Comparison of ENCODE assay signal across 8 cellular contexts in genomic region chr9:129109952-129110739, GRCh38. TPM values are rescaled to one million over a fixed set of nuclear protein-coding genes. Genes with fewer than 3 reads are reported as not detected.
DNase-seq lines count a peak whose midpoint lies in the region; TF ChIP-seq lines count a peak whose summit lies in the region.

No MANE protein-coding gene starts in this region.

- no peak for TF ChIP-seq CTCF in GM20000 (IDR thresholded peaks at IDR 0.05; ENCODE audit: extremely low read depth, missing control alignments)

- peak; percentile 6 for DNase-seq in stimulated activated CD4-positive, alpha-beta T cell treated with anti-CD3 and anti-CD28 coated beads, Interleukin-12 subunit alpha, Interleukin-12 subunit beta, amount 100 ng/mL, for 4 hours
- DNase-seq in stimulated activated CD4-positive, alpha-beta T cell treated with anti-CD3 and anti-CD28 coated beads, Interleukin-4, amount 100 ng/mL, for 4 hours = no peak
- DNase-seq in HT-29 (ENCODE audit: low spot score) (peak; percentile 52), amniotic stem cell (lab: John Stamatoyannopoulos, UW) (peak; percentile 12), hepatic stellate cell (ENCODE audit: low spot score) (peak; percentile 79), skeletal muscle cell (ENCODE audit: low read depth) (no peak), NCI-H2081 (lab: John Stamatoyannopoulos, UW) (no peak), GM20000 (ENCODE audit: low spot score) (no peak)

- H3K4me3 ChIP-seq in skeletal muscle cell (ENCODE audit: low read depth, low read length) = peak overlapping the region; percentile 89

RNA-seq across cellular contexts. Expression of gene CRAT, which starts 0.4 kb away (rescaled TPM):
- 37.4 and 43.7 TPM in 2 replicates for total RNA-seq in HT-29 (2014; rRNA removed; shearing (Covaris generic))

RNA-seq across cellular contexts. Expression of gene PTPA, which starts 1.1 kb away (rescaled TPM):
- 206 and 210 TPM in 2 replicates for total RNA-seq in HT-29 (2014; rRNA removed; shearing (Covaris generic))

RNA-seq across cellular contexts. Expression of gene DOLPP1, which starts 29.2 kb away (rescaled TPM):
- 45.4 and 50.8 TPM in 2 replicates for total RNA-seq in HT-29 (2014; rRNA removed; shearing (Covaris generic))

Comparison
In these comparisons a context has a peak if more than half of its experiments do, and no peak if none do; other contexts are left out.
1. DNase-seq: peak in stimulated activated CD4-positive, alpha-beta T cell treated with anti-CD3 and anti-CD28 coated beads, Interleukin-12 subunit alpha, Interleukin-12 subunit beta, amount 100 ng/mL, for 4 hours (single experiment), HT-29 (single experiment), amniotic stem cell (single experiment) and hepatic stellate cell (single experiment); none in stimulated activated CD4-positive, alpha-beta T cell treated with anti-CD3 and anti-CD28 coated beads, Interleukin-4, amount 100 ng/mL, for 4 hours (0 of 2), skeletal muscle cell (single experiment), NCI-H2081 (0 of 2) and GM20000 (single experiment).